ENCODE assay signal across 18 cellular contexts in genomic region chr4:90187148-90187884, GRCh38.
DNase-seq lines count a peak whose midpoint lies in the region; ATAC-seq and TF ChIP-seq lines count a peak whose summit lies in the region.
"Had no signal": no experiment of that assay in that cellular context is flagged by ENCODE, and none has a peak within 500 bp of the region (broad histone marks: within the 10 kb centered on the region; RNA-seq: fewer than 3 reads in every experiment).

No MANE protein-coding gene starts in this region.

- 45 to 70% methylated on average over 3 to 5 of the region's 5 CpGs for WGBS in gastroesophageal sphincter (ENCODE audit: low coverage in 1 of 2), 2 donors
- 63% methylated on average over 2 of the region's 5 CpGs for WGBS in mesenchymal stem cell

- H4K91ac ChIP-seq in mesenchymal stem cell (ENCODE audit: low read length): no peak overlapping the region

- no peak for TF ChIP-seq CTCF in gastroesophageal sphincter (IDR thresholded peaks at IDR 0.05)

- ATAC-seq in GM21717 (IDR thresholded peaks at IDR 0.05; ENCODE audit: unreplicated experiment): peak; percentile 51
- ATAC-seq in gastroesophageal sphincter: no peak

- no peak overlapping the region for H2AK5ac ChIP-seq in mesenchymal stem cell (ENCODE audit: low read length, severe bottlenecking)

- no peak overlapping the region for H3K9ac ChIP-seq in mesenchymal stem cell (ENCODE audit: low read length)

- H2AFZ ChIP-seq in mesenchymal stem cell (ENCODE audit: low read depth, low read length): no peak overlapping the region
- H2AFZ ChIP-seq: hepatocyte had no signal

- H3K4me3 ChIP-seq in gastroesophageal sphincter: no peak overlapping the region
- H3K4me3 ChIP-seq in mesenchymal stem cell (ENCODE audit: insufficient read depth in 1 of 2, low read depth in 1 of 2, low read length in 2 of 2): no peak overlapping the region
- H3K4me3 ChIP-seq: hepatocyte, lung, sigmoid colon had no signal

- no peak overlapping the region for H2BK12ac ChIP-seq in mesenchymal stem cell (ENCODE audit: low read length in 2 of 2)

- H2BK5ac ChIP-seq in mesenchymal stem cell (ENCODE audit: low read depth, low read length, poor library complexity, severe bottlenecking): no peak overlapping the region

- no peak overlapping the region for H3K23ac ChIP-seq in mesenchymal stem cell (ENCODE audit: low read length in 2 of 2)

- no peak overlapping the region for H3K4me2 ChIP-seq in mesenchymal stem cell (ENCODE audit: low read length, poor library complexity, severe bottlenecking)
- H3K4me2 ChIP-seq: hepatocyte had no signal

- no peak overlapping the region for H3K4ac ChIP-seq in mesenchymal stem cell (ENCODE audit: low read depth in 1 of 2, low read length in 2 of 2)

- no peak for TF ChIP-seq POLR2A in gastroesophageal sphincter (IDR thresholded peaks at IDR 0.05)

- H3K27me3 ChIP-seq in gastroesophageal sphincter: no peaks in the 10 kb centered on the region
- H3K27me3 ChIP-seq in mesenchymal stem cell (ENCODE audit: control insufficient read depth in 1 of 2, insufficient read depth in 1 of 2, low read length in 2 of 2): no peaks in the 10 kb centered on the region
- H3K27me3 ChIP-seq: hepatocyte, sigmoid colon had no signal

- H3K27ac ChIP-seq in gastroesophageal sphincter (no peak overlapping the region), mesenchymal stem cell (ENCODE audit: low read length, poor library complexity, severe bottlenecking) (no peak overlapping the region)
- H3K27ac ChIP-seq: hepatocyte, sigmoid colon had no signal

- no peak overlapping the region for H4K8ac ChIP-seq in mesenchymal stem cell (ENCODE audit: low read length)

- DNase-seq in COR-L47 (lab: John Stamatoyannopoulos, UW): peak; percentile 81
- peak; percentile 81 for DNase-seq in NCI-H1436 treated with DMSO at 0.1 percent for 48 hours (lab: John Stamatoyannopoulos, UW)
- peak; percentile 13 for DNase-seq in NCI-H524 treated with DMSO at 0.1 percent for 48 hours (lab: John Stamatoyannopoulos, UW)
- DNase-seq in stimulated activated CD4-positive, alpha-beta T cell treated with anti-CD3 and anti-CD28 coated beads, Interleukin-12 subunit alpha, Interleukin-12 subunit beta, amount 100 ng/mL, for 4 hours: no peak
- no peak for DNase-seq in mesenchymal stem cell
- no peak for DNase-seq in cortex of kidney (lab: John Stamatoyannopoulos, UW)
- DNase-seq: activated CD4-positive, CD25-positive, alpha-beta regulatory T cell; activated CD8-positive, alpha-beta memory T cell treated with anti-CD3 and anti-CD28 coated beads for 24 hours; activated naive CD8-positive, alpha-beta T cell treated with anti-CD3 and anti-CD28 coated beads for 36 hours; CD4-positive, CD25-positive, alpha-beta regulatory T cell; HFFc6; islet precursor cell; sigmoid colon; stimulated activated CD4-positive, alpha-beta T cell treated with anti-CD3 and anti-CD28 coated beads, Interleukin-1b, Interleukin-23, amount 100 ng/mL, for 48 hours had no signal

- no peak overlapping the region for H2BK120ac ChIP-seq in mesenchymal stem cell (ENCODE audit: low read depth, low read length)

- H3K18ac ChIP-seq in mesenchymal stem cell (ENCODE audit: low read depth in 1 of 2, low read length in 2 of 2): no peak overlapping the region

- H3K4me1 ChIP-seq in gastroesophageal sphincter: no peaks in the 10 kb centered on the region
- H3K4me1 ChIP-seq in mesenchymal stem cell (ENCODE audit: control insufficient read depth, insufficient read depth, low read depth, low read length): no peaks in the 10 kb centered on the region
- H3K4me1 ChIP-seq: sigmoid colon had no signal

- no peaks in the 10 kb centered on the region for H3K79me1 ChIP-seq in mesenchymal stem cell (replicated peaks; ENCODE audit: low read length, poor library complexity, severe bottlenecking)

- no peak overlapping the region for H2BK15ac ChIP-seq in mesenchymal stem cell (ENCODE audit: low read depth, poor library complexity, severe bottlenecking)

- no peak overlapping the region for H3K14ac ChIP-seq in mesenchymal stem cell (ENCODE audit: low read length in 2 of 2)

- no peak for TF ChIP-seq EP300 in gastroesophageal sphincter (IDR thresholded peaks at IDR 0.05)

- H3K9me3 ChIP-seq in gastroesophageal sphincter (no peaks in the 10 kb centered on the region), mesenchymal stem cell (ENCODE audit: control insufficient read depth, low read length) (no peaks in the 10 kb centered on the region)
- H3K9me3 ChIP-seq: sigmoid colon had no signal

- H3K36me3 ChIP-seq in gastroesophageal sphincter (no peaks in the 10 kb centered on the region), mesenchymal stem cell (ENCODE audit: control insufficient read depth in 1 of 2, insufficient read depth in 2 of 2, low read depth in 1 of 2, low read length in 2 of 2) (no peaks in the 10 kb centered on the region)
- H3K36me3 ChIP-seq: sigmoid colon had no signal

Comparison
In these comparisons a context has a peak if more than half of its experiments do, and no peak if none do; other contexts are left out.
1. DNase-seq: peak in COR-L47 (single experiment), NCI-H1436 treated with DMSO at 0.1 percent for 48 hours (single experiment) and NCI-H524 treated with DMSO at 0.1 percent for 48 hours (single experiment); none in stimulated activated CD4-positive, alpha-beta T cell treated with anti-CD3 and anti-CD28 coated beads, Interleukin-12 subunit alpha, Interleukin-12 subunit beta, amount 100 ng/mL, for 4 hours (single experiment), mesenchymal stem cell (single experiment) and cortex of kidney (single experiment).